ENCODE assay signal across 16 cellular contexts in the genomic region with DNA sequence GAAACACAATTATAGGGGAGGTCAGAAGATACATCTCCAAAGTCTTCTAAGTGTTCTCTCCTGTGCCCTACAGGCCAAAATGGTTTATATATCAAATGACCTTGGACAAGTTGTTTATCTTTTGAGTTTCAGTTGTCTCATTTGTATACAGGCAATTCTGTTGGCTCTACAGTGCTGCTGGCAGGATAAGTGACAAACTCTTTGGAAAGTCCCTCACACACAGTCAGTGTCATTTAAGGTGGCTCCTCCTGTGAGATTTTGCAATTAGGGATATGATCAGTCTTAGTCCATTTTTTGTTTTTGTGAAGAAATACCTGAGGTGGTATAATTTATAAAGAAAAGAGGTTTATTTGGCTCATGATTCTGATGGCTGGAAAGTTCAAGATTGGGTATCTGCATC.
DNase-seq lines count a peak whose midpoint lies in the region; ATAC-seq, FAIRE-seq and TF ChIP-seq lines count a peak whose summit lies in the region.
"Had no signal": no experiment of that assay in that cellular context is flagged by ENCODE, and none has a peak within 500 bp of the region (broad histone marks: within the 10 kb centered on the region; RNA-seq: fewer than 3 reads in every experiment).

No MANE protein-coding gene starts in this region.

- intact Hi-C loops in activated CD4-positive, alpha-beta T cell treated with anti-CD3 and anti-CD28 coated beads, Interleukin-2, amount 10 ng/mL, durations not matched to agents 24 days and 14 days (cut with micrococcal nuclease), result loop anchor here (10.0 kb wide), 5 partner anchors 369 to 1479 kb away; a partner anchor contains a TSS
- intact Hi-C loops in activated naive CD4-positive, alpha-beta T cell treated with anti-CD3 and anti-CD28 coated beads for 36 hours (cut with micrococcal nuclease), result loop anchor here (2.0 to 10.0 kb wide), 4 partner anchors 45 to 1437 kb away; no protein-coding TSS in a partner anchor
- intact Hi-C loops in GM12878 (cut with micrococcal nuclease; ENCODE audit: unreplicated experiment), result no loop called here

- no peak overlapping the region for H3K4me2 ChIP-seq in GM12878 (ENCODE audit: control insufficient read depth, insufficient read depth)
- H3K4me2 ChIP-seq: BLaER1 had no signal

- TF ChIP-seq RAD21 in GM12878 (IDR thresholded peaks at IDR 0.05; ENCODE audit: insufficient read depth, low read depth, low read length), result no peak

- H3K4me1 Mint-ChIP-seq in activated CD4-positive, alpha-beta T cell treated with anti-CD3 and anti-CD28 coated beads, Interleukin-2, amount 10 ng/mL, durations not matched to agents 24 days and 14 days, result peaks cover 60% of the 10 kb centered on the region
- H3K4me1 Mint-ChIP-seq in activated naive CD4-positive, alpha-beta T cell treated with anti-CD3 and anti-CD28 coated beads for 36 hours (ENCODE audit: low read depth), result peaks cover 69% of the 10 kb centered on the region
- peaks cover 53 to 74% (median 55%) of the 10 kb centered on the region in 3 donors for H3K4me1 Mint-ChIP-seq in T-cell

- FAIRE-seq in GM12878 (lab: Jason Lieb, UNC), result no peak
- FAIRE-seq: GM12891 had no signal

- H3K4me3 ChIP-seq in GM12878, result no peak overlapping the region
- H3K4me3 ChIP-seq: BLaER1, GM23248 had no signal

- H2AFZ ChIP-seq in GM12878 (ENCODE audit: control insufficient read depth, low read depth, low read length), result no peak overlapping the region
- H2AFZ ChIP-seq: GM23248 had no signal

- H3K9ac ChIP-seq in GM12878 (ENCODE audit: control insufficient read depth, insufficient read depth, low read length), result no peak overlapping the region
- H3K9ac ChIP-seq: BLaER1, GM23248 had no signal

- H3K9me3 ChIP-seq in GM12878 (replicated peaks; ENCODE audit: control insufficient read depth, insufficient read depth, low read length), result no peaks in the 10 kb centered on the region; the same call in 2 of the 3 replicates

- no peaks in the 10 kb centered on the region for H3K27me3 Mint-ChIP-seq in activated CD4-positive, alpha-beta T cell treated with anti-CD3 and anti-CD28 coated beads, Interleukin-2, amount 10 ng/mL, durations not matched to agents 24 days and 14 days
- H3K27me3 Mint-ChIP-seq in activated naive CD4-positive, alpha-beta T cell treated with anti-CD3 and anti-CD28 coated beads for 36 hours (ENCODE audit: low read depth), result no peaks in the 10 kb centered on the region
- no peaks in the 10 kb centered on the region for H3K27me3 Mint-ChIP-seq in T-cell
- H3K27me3 Mint-ChIP-seq: CD8-positive, alpha-beta memory T cell had no signal

- no peaks in the 10 kb centered on the region for H4K20me1 ChIP-seq in GM12878 (ENCODE audit: control insufficient read depth, insufficient read depth)
- H4K20me1 ChIP-seq: BLaER1 had no signal

- H3K4me1 ChIP-seq in GM12878 (ENCODE audit: control insufficient read depth, insufficient read depth, low read length), result peaks cover 13% of the 10 kb centered on the region

- H3K36me3 Mint-ChIP-seq in activated CD4-positive, alpha-beta T cell treated with anti-CD3 and anti-CD28 coated beads, Interleukin-2, amount 10 ng/mL, durations not matched to agents 24 days and 14 days (ENCODE audit: low read depth), result peaks cover 61% of the 10 kb centered on the region
- peaks cover 23% of the 10 kb centered on the region for H3K36me3 Mint-ChIP-seq in activated naive CD4-positive, alpha-beta T cell treated with anti-CD3 and anti-CD28 coated beads for 36 hours (ENCODE audit: low read depth)
- peaks cover 29% of the 10 kb centered on the region for H3K36me3 Mint-ChIP-seq in T-cell

- no peak for TF ChIP-seq CTCF in GM12878 (IDR thresholded peaks at IDR 0.05 in 2 of 3, conservative IDR thresholded peaks at IDR 0.05 in 1 of 3; ENCODE audit: control insufficient read depth in 2 of 3, extremely low read depth in 1 of 3, insufficient read depth in 1 of 3, low read depth in 3 of 3, low read length in 3 of 3)

- no TSS peak for BruUV-seq in GM12878 (replicated peaks; lab: Mats Ljungman, UMichigan)

- peaks cover 45% of the 10 kb centered on the region for H3K9me3 Mint-ChIP-seq in activated CD4-positive, alpha-beta T cell treated with anti-CD3 and anti-CD28 coated beads, Interleukin-2, amount 10 ng/mL, durations not matched to agents 24 days and 14 days
- peaks cover 6% of the 10 kb centered on the region for H3K9me3 Mint-ChIP-seq in activated naive CD4-positive, alpha-beta T cell treated with anti-CD3 and anti-CD28 coated beads for 36 hours
- H3K9me3 Mint-ChIP-seq in T-cell, result peaks cover 4 to 26% (median 7%) of the 10 kb centered on the region in 3 donors

- no peaks in the 10 kb centered on the region for H3K27me3 ChIP-seq in GM12878 (replicated peaks in 1 of 2; ENCODE audit: control insufficient read depth in 2 of 2, insufficient read depth in 2 of 2, low read length in 1 of 2)
- H3K27me3 ChIP-seq: BLaER1 had no signal

- RAD21 ChIA-PET in GM12878 (lab: Charles Lee; ENCODE audit: unreplicated experiment), result no interaction called here

- in situ Hi-C loops in GM12878 (cut with MboI), result no loop called here

- no peak overlapping the region for H3K27ac ChIP-seq in GM12878 (ENCODE audit: control insufficient read depth, insufficient read depth)
- H3K27ac ChIP-seq: BLaER1, GM23248 had no signal

- SMC1A ChIA-PET in GM12878 (lab: Charles Lee; ENCODE audit: uncharacterized antibody, unreplicated experiment), result no interaction called here

- POLR2A ChIA-PET in T-cell (lab: Charles Lee), result no interaction called here
- POLR2A ChIA-PET in GM12878 (lab: Charles Lee), result no interaction called here

- DNase-seq in activated CD4-positive, alpha-beta T cell treated with anti-CD3 and anti-CD28 coated beads, Interleukin-2, amount 10 ng/mL, durations not matched to agents 24 days and 14 days, result no peak
- no peak for DNase-seq in activated CD4-positive, alpha-beta T cell treated with anti-CD3 and anti-CD28 coated beads for 1 hour
- peak; percentile 35 for DNase-seq in activated naive CD4-positive, alpha-beta T cell treated with anti-CD3 and anti-CD28 coated beads for 36 hours
- DNase-seq in activated naive CD4-positive, alpha-beta T cell (lab: John Stamatoyannopoulos, UW), result no peak
- DNase-seq in T-cell (no peak), GM12878 (ENCODE audit: low read depth, low spot score) (no peak), GOT3 (lab: John Stamatoyannopoulos, UW) (no peak), retina (no peak)
- DNase-seq: 8988T; AML-193; CD8-positive, alpha-beta memory T cell; DMS53; GM23248; H9 had no signal

- CTCF ChIA-PET in activated naive CD4-positive, alpha-beta T cell treated with anti-CD3 and anti-CD28 coated beads for 36 hours (lab: Charles Lee), result no interaction called here
- CTCF ChIA-PET in T-cell (lab: Charles Lee) (no interaction called here), GM12878 (lab: Yijun Ruan, JAX) (no interaction called here)

- H3K27ac Mint-ChIP-seq in activated CD4-positive, alpha-beta T cell treated with anti-CD3 and anti-CD28 coated beads, Interleukin-2, amount 10 ng/mL, durations not matched to agents 24 days and 14 days, result peak overlapping the region; percentile 87
- peak overlapping the region; percentile 44 for H3K27ac Mint-ChIP-seq in activated naive CD4-positive, alpha-beta T cell treated with anti-CD3 and anti-CD28 coated beads for 36 hours
- peak overlapping the region; percentile 17 to 50 for H3K27ac Mint-ChIP-seq in T-cell
- H3K27ac Mint-ChIP-seq: H9 had no signal

- H3K4me3 Mint-ChIP-seq in activated CD4-positive, alpha-beta T cell treated with anti-CD3 and anti-CD28 coated beads, Interleukin-2, amount 10 ng/mL, durations not matched to agents 24 days and 14 days, result peak overlapping the region; percentile 11
- H3K4me3 Mint-ChIP-seq in activated naive CD4-positive, alpha-beta T cell treated with anti-CD3 and anti-CD28 coated beads for 36 hours, result no peak overlapping the region
- H3K4me3 Mint-ChIP-seq in T-cell, result no peak overlapping the region
- H3K4me3 Mint-ChIP-seq: CD8-positive, alpha-beta memory T cell; H9 had no signal

- TF ChIP-seq EP300 in GM12878 (IDR thresholded peaks at IDR 0.05; ENCODE audit: borderline replicate concordance in 1 of 2, control insufficient read depth in 1 of 2, low read depth in 2 of 2, low read length in 2 of 2), result no peak

- no peaks in the 10 kb centered on the region for H3K36me3 ChIP-seq in GM12878 (ENCODE audit: control insufficient read depth in 2 of 2, insufficient read depth in 2 of 2, low read length in 1 of 2)
- H3K36me3 ChIP-seq: BLaER1 had no signal

- no peaks in the 10 kb centered on the region for H3K79me2 ChIP-seq in GM12878 (ENCODE audit: control insufficient read depth, insufficient read depth, low read length)

- TF ChIP-seq POLR2A in GM12878 (IDR thresholded peaks at IDR 0.05; ENCODE audit: low read depth, low read length), result no peak

- ATAC-seq in T-cell (replicated peaks in 1 of 4), result no peak
- peak; percentile 23; the same call in 1 of the 3 replicates for ATAC-seq in GM12878

TF ChIP-seq in GM12878, 131 proteins besides CTCF, POLR2A, EP300 and RAD21:
- TF ChIP-seq NRF1 (conservative IDR thresholded peaks at IDR 0.05; ENCODE audit: low read depth, low read length), result no peak
- TF ChIP-seq RFX5 (IDR thresholded peaks at IDR 0.05; ENCODE audit: low read depth, low read length), result no peak

Comparison
In these comparisons a context has a peak if more than half of its experiments do, and no peak if none do; other contexts are left out.
1. H3K27ac Mint-ChIP-seq: peak in every context shown above with its lines; median percentile 87 in activated CD4-positive, alpha-beta T cell treated with anti-CD3 and anti-CD28 coated beads, Interleukin-2, amount 10 ng/mL, durations not matched to agents 24 days and 14 days; 44 in activated naive CD4-positive, alpha-beta T cell treated with anti-CD3 and anti-CD28 coated beads for 36 hours; 34 in T-cell.